Comparison of ENCODE assay signal across 19 cellular contexts in the genomic region with DNA sequence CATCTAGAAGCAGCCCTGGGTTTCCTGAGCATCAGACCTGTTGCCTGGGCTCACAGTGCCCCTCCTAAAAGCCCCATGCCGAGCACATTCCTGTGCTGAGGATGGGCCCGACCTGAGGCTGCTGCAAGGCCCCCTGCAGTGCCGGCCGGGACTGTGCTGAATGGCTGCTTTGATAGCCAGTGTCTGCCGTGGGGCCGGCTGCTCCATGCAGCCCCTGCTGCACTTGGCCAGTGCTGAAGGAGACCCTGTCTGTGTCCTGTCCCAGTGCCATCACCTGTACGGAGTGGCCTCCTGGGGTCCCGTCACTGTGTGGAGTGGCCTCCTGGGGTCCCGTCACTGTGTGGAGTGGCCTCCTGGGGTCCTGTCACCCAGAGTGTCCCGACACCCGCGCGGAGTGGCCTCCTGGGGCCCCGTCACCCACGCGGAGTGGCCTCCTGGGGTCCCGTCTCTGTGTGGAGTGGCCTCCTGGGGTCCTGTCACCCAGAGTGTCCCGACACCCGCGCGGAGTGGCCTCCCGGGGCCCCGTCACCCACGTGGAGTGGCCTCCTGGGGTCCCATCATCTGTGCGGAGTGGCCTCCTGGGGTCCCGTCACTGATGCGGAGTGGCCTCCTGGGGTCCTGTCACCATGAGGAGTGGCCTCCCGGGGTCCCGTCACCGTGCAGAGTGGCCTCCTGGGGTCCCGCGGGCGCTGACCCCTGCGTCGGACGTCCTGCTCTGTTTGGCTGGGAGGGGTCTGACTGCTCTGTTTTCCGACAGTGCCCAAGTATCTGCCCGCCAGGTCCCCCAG. TPM values are rescaled to one million over a fixed set of nuclear protein-coding genes. Genes with fewer than 3 reads are reported as not detected.
A peak's percentile ranks its signal among the peaks of the same experiment; 100 is the strongest.
DNase-seq lines count a peak whose midpoint lies in the region; ATAC-seq, FAIRE-seq and TF ChIP-seq lines count a peak whose summit lies in the region.
"Had no signal": no experiment of that assay in that cellular context is flagged by ENCODE, and none has a peak within 500 bp of the region (broad histone marks: within the 10 kb centered on the region; RNA-seq: fewer than 3 reads in every experiment).

No MANE protein-coding gene starts in this region.

- H3K27ac ChIP-seq in DND-41 (ENCODE audit: low read length) (no peak overlapping the region), pancreas (peak overlapping the region; percentile 49 to 62 (median 54))
- H3K27ac ChIP-seq: prostate gland had no signal

- in situ Hi-C loops in GM13976 (cut with MboI; ENCODE audit: low sequenced_read_pairs, unreplicated experiment), result no loop called here

- FAIRE-seq in pancreas (lab: Jason Lieb, UNC), result no peak
- FAIRE-seq: H54, RCC 7860 had no signal

- H3K4me3 ChIP-seq in DND-41 (ENCODE audit: low read depth in 1 of 2, low read length in 2 of 2) (no peak overlapping the region), pancreas (no peak overlapping the region)
- H3K4me3 ChIP-seq: prostate gland had no signal

- peaks cover 15% of the 10 kb centered on the region for H3K4me1 ChIP-seq in DND-41 (ENCODE audit: insufficient read depth, low read length)
- peaks cover 0 to 7% (median 0%) of the 10 kb centered on the region in 3 donors for H3K4me1 ChIP-seq in pancreas
- H3K4me1 ChIP-seq: prostate gland had no signal

- TF ChIP-seq CTCF in DND-41 (IDR thresholded peaks at IDR 0.05; ENCODE audit: borderline replicate concordance, extremely low read depth, low read length, poor library complexity, severe bottlenecking) (no peak), WTC11 (IDR thresholded peaks at IDR 0.05) (no peak), pancreas (IDR thresholded peaks at IDR 0.05) (no peak), GM13976 (IDR thresholded peaks at IDR 0.05; ENCODE audit: borderline replicate concordance, control extremely low read depth, extremely low read depth, insufficient read depth, missing control alignments) (no peak), GM10266 (IDR thresholded peaks at IDR 0.05; ENCODE audit: control insufficient read depth, insufficient read depth, low read depth, missing control alignments) (no peak)

- H3K36me3 Mint-ChIP-seq in WTC11, result no peaks in the 10 kb centered on the region
- H3K36me3 Mint-ChIP-seq in activated CD4-positive, alpha-beta memory T cell treated with anti-CD3 and anti-CD28 coated beads for 36 hours, result no peaks in the 10 kb centered on the region
- H3K36me3 Mint-ChIP-seq: naive thymus-derived CD4-positive, alpha-beta T cell; stimulated activated effector memory CD8-positive, alpha-beta T cell treated with anti-CD3 and anti-CD28 coated beads, Interleukin-12 subunit alpha, Interleukin-12 subunit beta, amount 100 ng/mL, for 72 hours had no signal

- peak overlapping the region; percentile 64 for H3K4me2 ChIP-seq in DND-41 (ENCODE audit: insufficient read depth, low read length)

- DNase-seq in DND-41 (no peak), WTC11 (ENCODE audit: low spot score) (peak; percentile 74), pancreas (peak in 1 of 6 donors; percentile 62), GM13976 (ENCODE audit: low spot score) (no peak), GM10266 (ENCODE audit: extremely low spot score) (no peak)
- DNase-seq in activated CD4-positive, alpha-beta memory T cell treated with anti-CD3 and anti-CD28 coated beads for 36 hours, result no peak
- DNase-seq: activated CD8-positive, alpha-beta T cell treated with anti-CD3 and anti-CD28 coated beads, Interleukin-2, amount 10 ng/mL, durations not matched to agents 7 days and 5 days; DMS79; NCI-H2081 treated with DMSO at 0.1 percent for 48 hours; stimulated activated CD4-positive, alpha-beta T cell treated with anti-CD3 and anti-CD28 coated beads, Interleukin-12 subunit alpha, Interleukin-12 subunit beta, amount 100 ng/mL, for 4 hours; SW 1271 had no signal

- no peaks in the 10 kb centered on the region for H3K27me3 Mint-ChIP-seq in WTC11 (ENCODE audit: low read depth)
- H3K27me3 Mint-ChIP-seq in activated CD4-positive, alpha-beta memory T cell treated with anti-CD3 and anti-CD28 coated beads for 36 hours, result peaks cover 3% of the 10 kb centered on the region

- H3K4me3 Mint-ChIP-seq in WTC11, result no peak overlapping the region
- H3K4me3 Mint-ChIP-seq in activated CD4-positive, alpha-beta memory T cell treated with anti-CD3 and anti-CD28 coated beads for 36 hours, result no peak overlapping the region
- H3K4me3 Mint-ChIP-seq: activated CD8-positive, alpha-beta T cell treated with anti-CD3 and anti-CD28 coated beads, Interleukin-2, amount 10 ng/mL, durations not matched to agents 7 days and 5 days; stimulated activated effector memory CD8-positive, alpha-beta T cell treated with anti-CD3 and anti-CD28 coated beads, Interleukin-12 subunit alpha, Interleukin-12 subunit beta, amount 100 ng/mL, for 72 hours had no signal

- H3K27ac Mint-ChIP-seq in WTC11, result no peak overlapping the region
- no peak overlapping the region for H3K27ac Mint-ChIP-seq in activated CD4-positive, alpha-beta memory T cell treated with anti-CD3 and anti-CD28 coated beads for 36 hours
- H3K27ac Mint-ChIP-seq: activated CD8-positive, alpha-beta T cell treated with anti-CD3 and anti-CD28 coated beads, Interleukin-2, amount 10 ng/mL, durations not matched to agents 7 days and 5 days; activated T-cell treated with anti-CD3 and anti-CD28 coated beads, Interleukin-2, amount 50 U/mL, for 72 hours; stimulated activated effector memory CD8-positive, alpha-beta T cell treated with anti-CD3 and anti-CD28 coated beads, Interleukin-12 subunit alpha, Interleukin-12 subunit beta, amount 100 ng/mL, for 72 hours had no signal

- no peaks in the 10 kb centered on the region for H3K36me3 ChIP-seq in DND-41 (ENCODE audit: insufficient read depth, low read length)
- H3K36me3 ChIP-seq in pancreas, result no peaks in the 10 kb centered on the region
- H3K36me3 ChIP-seq: breast epithelium, prostate gland had no signal

- peak overlapping the region; percentile 14; the same call in 1 of the 2 replicates for H3K9ac ChIP-seq in DND-41 (ENCODE audit: low read depth, low read length)

- CTCF ChIA-PET in WTC11 (lab: Charles Lee), result interaction anchor here (0.6 to 2.0 kb wide), 15 partner anchors 8 to 181 kb away, joined by 3 to 19 read pairs (median 6); a partner anchor contains a TSS
- CTCF ChIA-PET in activated CD4-positive, alpha-beta memory T cell treated with anti-CD3 and anti-CD28 coated beads for 36 hours (lab: Charles Lee), result interaction anchor here (1.1 to 1.7 kb wide), 2 partner anchors 16 to 76 kb away, joined by 3 to 5 read pairs; no protein-coding TSS in a partner anchor

- no peak overlapping the region for H2AFZ ChIP-seq in DND-41 (ENCODE audit: low read depth, low read length)

- no peak for ATAC-seq in DND-41 (ENCODE audit: insufficient read depth, low read depth)
- peak; percentile 46 for ATAC-seq in WTC11
- peak in 3 of 4 donors; percentile 5 to 48 (median 39) for ATAC-seq in pancreas
- ATAC-seq: activated CD8-positive, alpha-beta T cell treated with anti-CD3 and anti-CD28 coated beads, Interleukin-2, amount 10 ng/mL, durations not matched to agents 7 days and 5 days; stimulated activated effector memory CD8-positive, alpha-beta T cell treated with anti-CD3 and anti-CD28 coated beads, Interleukin-12 subunit alpha, Interleukin-12 subunit beta, amount 100 ng/mL, for 72 hours had no signal

- no peaks in the 10 kb centered on the region for H3K9me3 Mint-ChIP-seq in WTC11
- no peaks in the 10 kb centered on the region for H3K9me3 Mint-ChIP-seq in activated CD4-positive, alpha-beta memory T cell treated with anti-CD3 and anti-CD28 coated beads for 36 hours
- H3K9me3 Mint-ChIP-seq: activated T-cell treated with anti-CD3 and anti-CD28 coated beads, Interleukin-2, amount 50 U/mL, for 72 hours; naive thymus-derived CD4-positive, alpha-beta T cell; stimulated activated effector memory CD8-positive, alpha-beta T cell treated with anti-CD3 and anti-CD28 coated beads, Interleukin-12 subunit alpha, Interleukin-12 subunit beta, amount 100 ng/mL, for 72 hours had no signal

- H3K9me3 ChIP-seq in DND-41 (ENCODE audit: insufficient read depth, low read length, severe bottlenecking) (no peaks in the 10 kb centered on the region), pancreas (no peaks in the 10 kb centered on the region)
- H3K9me3 ChIP-seq: breast epithelium, prostate gland had no signal

- H4K20me1 ChIP-seq in DND-41 (ENCODE audit: insufficient read depth, low read length), result peaks cover 15% of the 10 kb centered on the region

- POLR2A ChIA-PET in WTC11 (lab: Charles Lee), result no interaction called here
- POLR2A ChIA-PET in activated CD4-positive, alpha-beta memory T cell treated with anti-CD3 and anti-CD28 coated beads for 36 hours (lab: Charles Lee), result no interaction called here

- intact Hi-C loops in pancreas (cut with DNase I), result no loop called here
- intact Hi-C loops in activated CD4-positive, alpha-beta memory T cell treated with anti-CD3 and anti-CD28 coated beads for 36 hours (cut with micrococcal nuclease), result loop anchor here (5.0 kb wide), 1 partner anchor 183 kb away; a partner anchor contains a TSS

- H3K27me3 ChIP-seq in DND-41 (ENCODE audit: insufficient read depth, low read length, poor library complexity), result no peaks in the 10 kb centered on the region
- no peaks in the 10 kb centered on the region for H3K27me3 ChIP-seq in pancreas
- H3K27me3 ChIP-seq: breast epithelium had no signal

- 0 out of 2 replicates have a peak, but pooled peaks have one; percentile 39 for TF ChIP-seq EP300 in Ishikawa (IDR thresholded peaks at IDR 0.05; ENCODE audit: borderline replicate concordance)

- 58 to 61% methylated on average over 35 to 38 of the region's 38 CpGs for WGBS in pancreas, 2 donors

- H3K4me1 Mint-ChIP-seq in WTC11, result peaks cover 13% of the 10 kb centered on the region
- H3K4me1 Mint-ChIP-seq in activated CD4-positive, alpha-beta memory T cell treated with anti-CD3 and anti-CD28 coated beads for 36 hours (ENCODE audit: low read depth), result no peaks in the 10 kb centered on the region
- H3K4me1 Mint-ChIP-seq: stimulated activated effector memory CD8-positive, alpha-beta T cell treated with anti-CD3 and anti-CD28 coated beads, Interleukin-12 subunit alpha, Interleukin-12 subunit beta, amount 100 ng/mL, for 72 hours had no signal

- TF ChIP-seq RAD21 in Ishikawa (IDR thresholded peaks at IDR 0.05; ENCODE audit: low read depth), result no peak

- no peaks in the 10 kb centered on the region for H3K79me2 ChIP-seq in DND-41 (ENCODE audit: insufficient read depth, low read length)

RNA-seq across cellular contexts. Expression of a gene that starts 7.0 kb away (rescaled TPM):
- total RNA-seq in WTC11 (2021) (115 to 136 TPM (median 123 TPM) in 3 replicates), pancreas (10 to 100 TPM in 1 of 6 donors, 1 to 10 TPM in 5; 1.7 to 35.2 (median 7.3) TPM)
- polyA plus RNA-seq in pancreas, result 100 to 1,000 TPM; 149 to 183 TPM
- not detected for total RNA-seq in activated CD4-positive, alpha-beta memory T cell treated with anti-CD3 and anti-CD28 coated beads for 36 hours
- total RNA-seq: activated CD8-positive, alpha-beta T cell treated with anti-CD3 and anti-CD28 coated beads, Interleukin-2, amount 10 ng/mL, durations not matched to agents 7 days and 5 days had no signal
- polyA plus RNA-seq: naive thymus-derived CD4-positive, alpha-beta T cell had no signal

RNA-seq across cellular contexts. Expression of a gene that starts 19.2 kb away (rescaled TPM):
- total RNA-seq in WTC11 (2021) (32.5 to 43.3 TPM (median 33.8 TPM) in 3 replicates), pancreas (10 to 100 TPM; 18.1 to 25.4 (median 21.0) TPM)
- 10 to 100 TPM; 50.8 to 79.5 TPM for polyA plus RNA-seq in pancreas
- 10 to 100 TPM; 35.0 to 39.0 TPM for total RNA-seq in activated CD4-positive, alpha-beta memory T cell treated with anti-CD3 and anti-CD28 coated beads for 36 hours

RNA-seq across cellular contexts. Expression of a gene that starts 27.6 kb away (rescaled TPM):
- total RNA-seq in WTC11 (2021) (20.0 to 20.8 TPM (median 20.2 TPM) in 3 replicates), pancreas (1 to 10 TPM; 2.6 to 4.4 (median 3.7) TPM)
- polyA plus RNA-seq in pancreas, result 10 to 100 TPM in 1 of 2 donors, 1 to 10 TPM in 1; 5.3 to 11.3 TPM
- total RNA-seq in activated CD4-positive, alpha-beta memory T cell treated with anti-CD3 and anti-CD28 coated beads for 36 hours, result 10 to 100 TPM; 10.6 to 10.8 TPM

RNA-seq across cellular contexts. Expression of a gene that starts 37.7 kb away (rescaled TPM):
- 19.7 to 20.4 TPM (median 20.3 TPM) in 3 replicates for total RNA-seq in WTC11 (2021)
- 1 to 10 TPM; 3.5 to 4.9 (median 4.0) TPM for total RNA-seq in pancreas
- 1 to 10 TPM; 2.5 to 4.9 TPM for polyA plus RNA-seq in pancreas
- 1 to 10 TPM; 4.7 to 5.0 TPM for total RNA-seq in activated CD4-positive, alpha-beta memory T cell treated with anti-CD3 and anti-CD28 coated beads for 36 hours
